In genomic region chr1:93865253-93865652, GRCh38 we compare ENCODE assay signal across 1 cellular context.
TF ChIP-seq lines count a peak whose summit lies in the region.

No MANE protein-coding gene starts in this region.

TF ChIP-seq in A549, 52 proteins besides CTCF, POLR2A, EP300 and RAD21 (continued from another document):
- TF ChIP-seq, protein P1, sequence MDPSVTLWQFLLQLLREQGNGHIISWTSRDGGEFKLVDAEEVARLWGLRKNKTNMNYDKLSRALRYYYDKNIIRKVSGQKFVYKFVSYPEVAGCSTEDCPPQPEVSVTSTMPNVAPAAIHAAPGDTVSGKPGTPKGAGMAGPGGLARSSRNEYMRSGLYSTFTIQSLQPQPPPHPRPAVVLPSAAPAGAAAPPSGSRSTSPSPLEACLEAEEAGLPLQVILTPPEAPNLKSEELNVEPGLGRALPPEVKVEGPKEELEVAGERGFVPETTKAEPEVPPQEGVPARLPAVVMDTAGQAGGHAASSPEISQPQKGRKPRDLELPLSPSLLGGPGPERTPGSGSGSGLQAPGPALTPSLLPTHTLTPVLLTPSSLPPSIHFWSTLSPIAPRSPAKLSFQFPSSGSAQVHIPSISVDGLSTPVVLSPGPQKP (IDR thresholded peaks at IDR 0.05; ENCODE audit: low read depth, low read length), result no peak
- TF ChIP-seq JUNB (IDR thresholded peaks at IDR 0.05) (no peak), RARB (CRISPR knock-in tag; IDR thresholded peaks at IDR 0.05) (no peak), ZFP36 (IDR thresholded peaks at IDR 0.05; ENCODE audit: borderline replicate concordance, partially characterized antibody) (no peak), ZNF302 (CRISPR knock-in tag; IDR thresholded peaks at IDR 0.05) (no peak), NFE2L2 (conservative IDR thresholded peaks at IDR 0.05; ENCODE audit: low read length) (no peak), SREBF2 (IDR thresholded peaks at IDR 0.05) (no peak), HES2 (IDR thresholded peaks at IDR 0.05) (no peak), GATA3 (IDR thresholded peaks at IDR 0.05; ENCODE audit: borderline replicate concordance) (no peak), EHF (CRISPR knock-in tag; IDR thresholded peaks at IDR 0.05) (no peak), CHD2 (IDR thresholded peaks at IDR 0.05; ENCODE audit: low read length, partially characterized antibody) (no peak), E2F6 (IDR thresholded peaks at IDR 0.05; ENCODE audit: borderline replicate concordance, low read depth) (no peak)
- TF ChIP-seq, protein P2, sequence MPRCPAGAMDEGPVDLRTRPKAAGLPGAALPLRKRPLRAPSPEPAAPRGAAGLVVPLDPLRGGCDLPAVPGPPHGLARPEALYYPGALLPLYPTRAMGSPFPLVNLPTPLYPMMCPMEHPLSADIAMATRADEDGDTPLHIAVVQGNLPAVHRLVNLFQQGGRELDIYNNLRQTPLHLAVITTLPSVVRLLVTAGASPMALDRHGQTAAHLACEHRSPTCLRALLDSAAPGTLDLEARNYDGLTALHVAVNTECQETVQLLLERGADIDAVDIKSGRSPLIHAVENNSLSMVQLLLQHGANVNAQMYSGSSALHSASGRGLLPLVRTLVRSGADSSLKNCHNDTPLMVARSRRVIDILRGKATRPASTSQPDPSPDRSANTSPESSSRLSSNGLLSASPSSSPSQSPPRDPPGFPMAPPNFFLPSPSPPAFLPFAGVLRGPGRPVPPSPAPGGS (IDR thresholded peaks at IDR 0.05), result no peak
- TF ChIP-seq, protein P3, sequence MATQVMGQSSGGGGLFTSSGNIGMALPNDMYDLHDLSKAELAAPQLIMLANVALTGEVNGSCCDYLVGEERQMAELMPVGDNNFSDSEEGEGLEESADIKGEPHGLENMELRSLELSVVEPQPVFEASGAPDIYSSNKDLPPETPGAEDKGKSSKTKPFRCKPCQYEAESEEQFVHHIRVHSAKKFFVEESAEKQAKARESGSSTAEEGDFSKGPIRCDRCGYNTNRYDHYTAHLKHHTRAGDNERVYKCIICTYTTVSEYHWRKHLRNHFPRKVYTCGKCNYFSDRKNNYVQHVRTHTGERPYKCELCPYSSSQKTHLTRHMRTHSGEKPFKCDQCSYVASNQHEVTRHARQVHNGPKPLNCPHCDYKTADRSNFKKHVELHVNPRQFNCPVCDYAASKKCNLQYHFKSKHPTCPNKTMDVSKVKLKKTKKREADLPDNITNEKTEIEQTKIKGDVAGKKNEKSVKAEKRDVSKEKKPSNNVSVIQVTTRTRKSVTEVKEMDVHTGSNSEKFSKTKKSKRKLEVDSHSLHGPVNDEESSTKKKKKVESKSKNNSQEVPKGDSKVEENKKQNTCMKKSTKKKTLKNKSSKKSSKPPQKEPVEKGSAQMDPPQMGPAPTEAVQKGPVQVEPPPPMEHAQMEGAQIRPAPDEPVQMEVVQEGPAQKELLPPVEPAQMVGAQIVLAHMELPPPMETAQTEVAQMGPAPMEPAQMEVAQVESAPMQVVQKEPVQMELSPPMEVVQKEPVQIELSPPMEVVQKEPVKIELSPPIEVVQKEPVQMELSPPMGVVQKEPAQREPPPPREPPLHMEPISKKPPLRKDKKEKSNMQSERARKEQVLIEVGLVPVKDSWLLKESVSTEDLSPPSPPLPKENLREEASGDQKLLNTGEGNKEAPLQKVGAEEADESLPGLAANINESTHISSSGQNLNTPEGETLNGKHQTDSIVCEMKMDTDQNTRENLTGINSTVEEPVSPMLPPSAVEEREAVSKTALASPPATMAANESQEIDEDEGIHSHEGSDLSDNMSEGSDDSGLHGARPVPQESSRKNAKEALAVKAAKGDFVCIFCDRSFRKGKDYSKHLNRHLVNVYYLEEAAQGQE (IDR thresholded peaks at IDR 0.05), result no peak
